In the genomic region with DNA sequence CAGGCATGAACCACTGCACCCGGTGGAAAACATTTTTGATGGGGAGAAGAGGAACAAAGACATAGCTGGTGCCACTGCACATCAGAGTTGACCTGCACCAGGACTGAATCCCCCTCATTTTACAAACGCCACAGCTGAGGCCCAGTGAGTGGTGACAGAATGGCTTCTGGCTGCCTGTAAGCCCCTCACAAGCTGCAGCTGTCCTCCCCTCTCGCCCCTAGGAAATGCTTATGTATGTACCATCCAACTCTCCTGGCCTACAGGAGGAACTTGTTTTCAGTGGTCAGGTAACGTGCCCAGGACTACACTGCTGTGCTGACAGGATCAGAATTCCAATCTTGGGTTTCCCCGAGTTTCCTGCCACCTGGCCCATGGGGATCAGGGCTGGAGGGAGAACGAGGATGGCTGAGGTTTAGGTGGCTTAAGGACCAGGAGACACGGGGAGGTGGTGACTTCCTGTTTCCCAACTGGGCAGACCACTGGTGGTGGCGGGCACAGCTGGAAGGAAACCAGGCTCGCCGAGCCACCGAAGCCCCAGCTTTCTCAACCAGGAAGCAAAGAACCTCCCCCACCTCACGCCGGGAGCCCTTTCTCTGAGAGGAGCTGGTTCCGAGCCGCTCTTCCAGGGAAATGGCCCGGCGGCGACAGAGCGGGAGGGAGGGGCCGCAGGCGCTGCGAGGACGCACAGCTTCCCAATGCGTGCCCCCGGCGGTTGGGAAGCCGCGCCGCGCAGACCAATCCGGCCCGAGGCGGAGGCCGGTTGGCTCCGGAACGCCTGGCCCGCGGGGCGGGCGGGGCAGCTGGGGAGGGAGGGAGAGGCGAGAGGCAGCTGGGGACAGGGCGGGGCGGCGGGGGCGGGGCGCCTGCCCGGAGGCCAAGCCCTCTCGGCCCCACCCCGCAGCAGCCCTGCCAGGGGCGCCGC, we compare ENCODE assay signal across 8 cellular contexts.
DNase-seq lines count a peak whose midpoint lies in the region; ATAC-seq and TF ChIP-seq lines count a peak whose summit lies in the region.

No MANE protein-coding gene starts in this region.

- TF ChIP-seq CTCF in GM12865 (IDR thresholded peaks at IDR 0.05; ENCODE audit: insufficient read depth, low read depth, low read length, missing control alignments) (no peak), astrocyte of the spinal cord (IDR thresholded peaks at IDR 0.05; ENCODE audit: low read depth, low read length) (no peak)

- ATAC-seq in HG02610 (IDR thresholded peaks at IDR 0.05; ENCODE audit: unreplicated experiment) (peak; percentile 62), GM18873 (IDR thresholded peaks at IDR 0.05; ENCODE audit: low FRiP score, unreplicated experiment) (no peak)

- H3K4me3 ChIP-seq in GM12865 (ENCODE audit: low read depth, low read length), result peak overlapping the region; percentile 87
- peak overlapping the region; percentile 68 for H3K4me3 ChIP-seq in astrocyte of the spinal cord (ENCODE audit: low read depth, low read length)

- in situ Hi-C loops in astrocyte of the spinal cord (cut with HindIII; ENCODE audit: low sequenced_read_pairs), result no loop called here

- DNase-seq in GM12865 (ENCODE audit: low read depth) (peak; percentile 92), NCI-H128 (lab: John Stamatoyannopoulos, UW; ENCODE audit: unreplicated experiment) (peak; percentile 92), SW 1271 (lab: John Stamatoyannopoulos, UW) (peak; percentile 67 to 85), astrocyte of the spinal cord (ENCODE audit: low read depth, low spot score) (peak; percentile 94), hypothalamus (lab: John Stamatoyannopoulos, UW) (peak in 49 of 51 donors; percentile 54 to 95 (median 87)), retina (peak; percentile 91)
